8 cellular contexts compared by ENCODE assay signal in genomic region chr1:27528701-27529637, GRCh38.
DNase-seq lines count a peak whose midpoint lies in the region; ATAC-seq lines count a peak whose summit lies in the region.

No MANE protein-coding gene starts in this region.

- DNase-seq in ELR (ENCODE audit: low read depth) (peak; percentile 41), NCI-H226 (peak; percentile 90), caudate nucleus (lab: John Stamatoyannopoulos, UW) (peak in 49 of 61 donors; percentile 27 to 92 (median 66)), kidney glomerular epithelial cell (lab: John Stamatoyannopoulos, UW) (peak; percentile 58), DMS114 treated with DMSO at 0.1 percent for 48 hours (lab: John Stamatoyannopoulos, UW; ENCODE audit: unreplicated experiment) (no peak)

- H3K27me3 Mint-ChIP-seq in stimulated activated memory B cell treated with anti-CD40 and anti-IgM and Interleukin-4, amounts not matched to agents 10 μg/mL and 1 μg/mL and 100 μg/mL, for 72 hours = no peaks in the 10 kb centered on the region

- H3K9me3 Mint-ChIP-seq in stimulated activated memory B cell treated with anti-CD40 and anti-IgM and Interleukin-4, amounts not matched to agents 10 μg/mL and 1 μg/mL and 100 μg/mL, for 72 hours = no peaks in the 10 kb centered on the region

- H3K27ac ChIP-seq in caudate nucleus (ENCODE audit: low read depth, low read length) = peak overlapping the region; percentile 86

- H3K4me1 Mint-ChIP-seq in stimulated activated memory B cell treated with anti-CD40 and anti-IgM and Interleukin-4, amounts not matched to agents 10 μg/mL and 1 μg/mL and 100 μg/mL, for 72 hours = peaks cover 43% of the 10 kb centered on the region

- peak overlapping the region; percentile 16 for H3K27ac Mint-ChIP-seq in stimulated activated memory B cell treated with anti-CD40 and anti-IgM and Interleukin-4, amounts not matched to agents 10 μg/mL and 1 μg/mL and 100 μg/mL, for 72 hours

- peak overlapping the region; percentile 71 for H3K4me3 Mint-ChIP-seq in stimulated activated memory B cell treated with anti-CD40 and anti-IgM and Interleukin-4, amounts not matched to agents 10 μg/mL and 1 μg/mL and 100 μg/mL, for 72 hours

- peaks cover 10% of the 10 kb centered on the region for H3K36me3 Mint-ChIP-seq in stimulated activated memory B cell treated with anti-CD40 and anti-IgM and Interleukin-4, amounts not matched to agents 10 μg/mL and 1 μg/mL and 100 μg/mL, for 72 hours

- ATAC-seq in stimulated activated memory B cell treated with anti-CD40 and anti-IgM and Interleukin-4, amounts not matched to agents 10 μg/mL and 1 μg/mL and 100 μg/mL, for 72 hours = no peak
- ATAC-seq in HG02763 (IDR thresholded peaks at IDR 0.05; ENCODE audit: unreplicated experiment) = no peak
- no peak for ATAC-seq in GM18867 (IDR thresholded peaks at IDR 0.05; ENCODE audit: unreplicated experiment)
